8 cellular contexts compared by ENCODE assay signal in the genomic region with DNA sequence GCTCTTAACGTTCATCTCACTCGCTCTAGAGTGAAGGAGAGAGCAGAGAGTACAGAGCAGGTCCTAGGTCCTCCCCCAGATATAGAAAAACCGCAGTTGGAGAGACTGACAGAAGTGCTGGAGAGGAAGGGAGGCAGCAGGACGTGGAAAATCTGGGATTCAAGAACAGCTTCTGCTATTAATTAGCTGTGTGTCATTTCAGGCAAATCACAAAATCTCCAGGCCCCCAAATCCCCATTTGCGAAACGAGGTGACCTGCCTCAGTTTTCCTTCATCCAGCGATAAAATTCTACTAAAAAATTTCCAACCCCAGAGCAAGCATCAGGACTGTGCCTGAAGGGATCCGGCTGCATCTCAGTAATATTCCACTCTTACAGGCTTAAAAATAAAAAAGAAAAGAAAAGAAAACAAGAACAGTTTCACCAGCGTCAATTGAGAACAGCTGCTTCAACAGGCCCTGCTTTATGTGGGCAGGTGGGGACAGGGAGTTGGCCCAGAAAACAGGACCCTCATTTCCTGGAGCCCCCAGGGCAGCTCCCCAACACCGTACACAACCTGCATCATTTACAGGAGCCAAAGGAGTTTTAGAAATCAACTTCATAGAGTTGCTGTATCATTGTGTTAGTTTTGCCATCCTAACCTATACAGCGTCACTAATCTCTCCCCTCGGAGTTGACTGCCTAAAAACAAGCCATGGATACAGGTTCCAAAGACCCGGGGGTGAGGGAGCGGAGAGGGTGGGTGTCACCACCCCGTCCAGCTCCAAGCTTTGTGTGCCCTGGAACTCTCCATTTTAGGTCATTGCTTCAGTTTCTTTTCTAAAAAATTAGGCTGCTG. TPM values are rescaled to one million over a fixed set of nuclear protein-coding genes. Genes with fewer than 3 reads are reported as not detected.
DNase-seq lines count a peak whose midpoint lies in the region; ATAC-seq and TF ChIP-seq lines count a peak whose summit lies in the region.

No MANE protein-coding gene starts in this region.

- peak overlapping the region; percentile 99 for H3K27ac ChIP-seq in suprapubic skin

- in situ Hi-C loops in astrocyte of the cerebellum (cut with HindIII; ENCODE audit: low sequenced_read_pairs), result loop anchor here (5.0 kb wide), 1 partner anchor 74 kb away; the partner anchor contains the start of gene NEAT1

- no peak for ATAC-seq in GM19452 (IDR thresholded peaks at IDR 0.05; ENCODE audit: unreplicated experiment)

- peak; percentile 59 for DNase-seq in NCI-H2171 treated with DMSO at 0.1 percent for 48 hours (lab: John Stamatoyannopoulos, UW)
- no peak for DNase-seq in NCI-H2171 (lab: John Stamatoyannopoulos, UW)
- no peak for DNase-seq in Jurkat, Clone E6-1 (ENCODE audit: low read depth, low spot score)
- no peak for DNase-seq in astrocyte of the cerebellum (ENCODE audit: low read depth)
- DNase-seq in left kidney (ENCODE audit: low read depth, low spot score), result peak; percentile 62
- DNase-seq in suprapubic skin (ENCODE audit: low spot score in 2 of 2), result peak; percentile 73 to 78
- no peak for DNase-seq in GOT3 (lab: John Stamatoyannopoulos, UW)

- no peak for TF ChIP-seq CTCF in astrocyte of the cerebellum (IDR thresholded peaks at IDR 0.05; ENCODE audit: low read depth, low read length, missing control alignments)
- no peak for TF ChIP-seq CTCF in suprapubic skin (IDR thresholded peaks at IDR 0.05)

- 12% methylated on average over 15 of the region's 15 CpGs for WGBS in suprapubic skin

- no peak for TF ChIP-seq EP300 in suprapubic skin (IDR thresholded peaks at IDR 0.05)

- H3K27me3 ChIP-seq in suprapubic skin, result no peaks in the 10 kb centered on the region

- H3K36me3 ChIP-seq in suprapubic skin, result peaks cover 5% of the 10 kb centered on the region

- H3K9me3 ChIP-seq in suprapubic skin, result no peaks in the 10 kb centered on the region

- peak overlapping the region; percentile 54 for H3K4me3 ChIP-seq in Jurkat, Clone E6-1 (ENCODE audit: low read length)
- peak overlapping the region; percentile 20 for H3K4me3 ChIP-seq in astrocyte of the cerebellum (ENCODE audit: low read depth, low read length)
- H3K4me3 ChIP-seq in suprapubic skin, result peak overlapping the region; percentile 66

- peak in 1 of 2 donors; percentile 19 for TF ChIP-seq POLR2A in suprapubic skin (IDR thresholded peaks at IDR 0.05)

- H3K4me1 ChIP-seq in suprapubic skin, result peaks cover 56% of the 10 kb centered on the region

RNA-seq across cellular contexts. Expression of gene MALAT1, which starts 2.3 kb away (rescaled TPM):
- 69.1 TPM for polyA plus RNA-seq in Jurkat, Clone E6-1 (2012; ENCODE audit: insufficient read depth, insufficient read length)
- over 10,000 TPM; 10,207 to 42,728 (median 11,538) TPM for total RNA-seq in suprapubic skin

RNA-seq across cellular contexts. Expression of gene SCYL1, which starts 28.4 kb away (rescaled TPM):
- polyA plus RNA-seq in Jurkat, Clone E6-1 (2012; ENCODE audit: insufficient read depth, insufficient read length), result 69.4 TPM
- 10 to 100 TPM; 63.2 to 83.6 (median 78.4) TPM for total RNA-seq in suprapubic skin

Comparison
In these comparisons a context has a peak if more than half of its experiments do, and no peak if none do; other contexts are left out.
1. DNase-seq: peak in NCI-H2171 treated with DMSO at 0.1 percent for 48 hours (single experiment), left kidney (single experiment) and suprapubic skin (2 of 2); none in NCI-H2171 (single experiment), Jurkat, Clone E6-1 (single experiment), astrocyte of the cerebellum (single experiment) and GOT3 (single experiment).
2. Peak in every context shown above with its lines, with median percentiles within 50 percentile points of each other: H3K4me3 ChIP-seq.